Comparison of ENCODE assay signal across 23 cellular contexts in genomic region chr13:65901723-65902122, GRCh38.
"Had no signal": no experiment of that assay in that cellular context is flagged by ENCODE, and none has a peak within 500 bp of the region (broad histone marks: within the 10 kb centered on the region; RNA-seq: fewer than 3 reads in every experiment).

No MANE protein-coding gene starts in this region.

- ATAC-seq: effector memory CD8-positive, alpha-beta T cell; esophagus mucosa; gastrocnemius medialis; heart right ventricle; left cardiac atrium; left lung; left ventricle myocardium superior; lower lobe of right lung; naive thymus-derived CD4-positive, alpha-beta T cell had no signal

- H3K27me3 ChIP-seq: colonic mucosa, esophagus squamous epithelium, gastrocnemius medialis, heart right ventricle, left lung had no signal

- H3K4me1 ChIP-seq: colonic mucosa, esophagus squamous epithelium, gastrocnemius medialis, heart right ventricle, left lung, lower lobe of right lung had no signal

- H3K27ac ChIP-seq: colonic mucosa, epithelial cell of prostate, esophagus squamous epithelium, gastrocnemius medialis, heart right ventricle, left lung, lower lobe of right lung had no signal

- DNase-seq: colonic mucosa; cortex of kidney; effector CD8-positive, alpha-beta T cell; effector memory CD8-positive, alpha-beta T cell; endodermal cell; erythroblast; esophagus squamous epithelium; foreskin fibroblast; foreskin melanocyte; gastrocnemius medialis; glutamatergic neuron; head of caudate nucleus; heart right ventricle; hippocampal formation; left cardiac atrium; left lung; left ventricle myocardium superior; lower lobe of right lung; mesenchymal stem cell; midbrain; naive thymus-derived CD4-positive, alpha-beta T cell had no signal

- H3K36me3 ChIP-seq: colonic mucosa, esophagus squamous epithelium, gastrocnemius medialis, heart right ventricle, left lung, lower lobe of right lung had no signal

- H3K4me3 ChIP-seq: colonic mucosa, esophagus squamous epithelium, gastrocnemius medialis, heart right ventricle, left lung, lower lobe of right lung had no signal

- H3K9me3 ChIP-seq: colonic mucosa, esophagus squamous epithelium, gastrocnemius medialis, lower lobe of right lung had no signal
